Comparison of ENCODE assay signal across 21 cellular contexts in the genomic region with DNA sequence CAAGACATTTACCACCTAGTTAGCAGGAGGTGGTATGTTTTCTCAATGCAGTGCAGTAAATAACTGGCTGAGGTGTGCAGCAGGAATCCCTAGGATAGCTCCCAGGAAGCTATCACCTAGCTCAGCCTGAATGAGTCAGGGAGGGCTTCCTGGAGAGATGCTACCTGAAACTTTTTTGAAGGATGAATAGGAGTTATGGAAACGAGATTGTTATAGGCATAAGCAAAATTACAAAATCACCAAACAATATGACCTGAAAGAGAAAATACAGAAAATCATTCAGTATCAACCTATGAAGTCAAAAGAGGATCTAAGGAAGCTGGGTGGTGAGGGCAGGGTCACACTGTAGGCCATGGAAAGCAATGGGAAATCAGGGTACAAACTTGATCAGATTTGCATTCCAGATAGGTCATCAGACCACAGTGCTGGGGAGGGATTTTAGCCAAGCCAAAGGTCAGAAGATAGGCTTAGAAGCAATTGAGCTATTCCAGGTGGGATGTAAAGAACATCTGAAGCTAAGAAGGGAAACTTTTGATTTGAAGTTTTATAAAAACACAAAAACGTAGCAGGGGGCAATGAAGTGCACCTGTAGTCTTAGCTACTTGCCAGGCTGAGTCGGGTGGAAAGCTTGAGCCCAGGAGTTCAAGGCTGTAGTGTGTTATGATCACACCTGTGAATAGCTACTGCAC. TPM values are rescaled to one million over a fixed set of nuclear protein-coding genes. Genes with fewer than 3 reads are reported as not detected.
DNase-seq lines count a peak whose midpoint lies in the region; ATAC-seq and TF ChIP-seq lines count a peak whose summit lies in the region.
"Had no signal": no experiment of that assay in that cellular context is flagged by ENCODE, and none has a peak within 500 bp of the region (broad histone marks: within the 10 kb centered on the region; RNA-seq: fewer than 3 reads in every experiment).

No MANE protein-coding gene starts in this region.

- H3K27ac ChIP-seq in RWPE2 (ENCODE audit: poor library complexity, severe bottlenecking): peak overlapping the region; percentile 98
- peak overlapping the region; percentile 99 for H3K27ac ChIP-seq in epithelial cell of prostate
- H3K27ac ChIP-seq in right lobe of liver: no peak overlapping the region
- H3K27ac ChIP-seq: Peyer's patch had no signal

- no peaks in the 10 kb centered on the region for H3K27me3 Mint-ChIP-seq in Caco-2 (ENCODE audit: insufficient read depth, unreplicated experiment)

- H3K36me3 ChIP-seq in Caco-2 (ENCODE audit: control insufficient read depth, insufficient read depth, low read length): no peaks in the 10 kb centered on the region; the same call in 1 of the 2 replicates
- H3K36me3 ChIP-seq in RWPE2 (ENCODE audit: low read depth): peaks cover 49% of the 10 kb centered on the region
- no peaks in the 10 kb centered on the region for H3K36me3 ChIP-seq in right lobe of liver
- H3K36me3 ChIP-seq: Peyer's patch had no signal

- H3K4me1 Mint-ChIP-seq in Caco-2 (ENCODE audit: low read depth, unreplicated experiment): peaks cover 27% of the 10 kb centered on the region
- H3K4me1 Mint-ChIP-seq: IgD-negative memory B cell had no signal

- no TSS peak for BruUV-seq in Caco-2 (replicated peaks; lab: Mats Ljungman, UMichigan)

- DNase-seq in Caco-2 (no peak), RWPE2 (ENCODE audit: low spot score) (no peak), epithelial cell of prostate (ENCODE audit: low read depth, low spot score) (no peak), kidney tubule cell (ENCODE audit: low spot score) (peak; percentile 33), activated T-cell treated with anti-CD3 and anti-CD28 coated beads for 4 hours (no peak), retina (no peak), right lobe of liver (no peak)
- DNase-seq: CD4-positive, alpha-beta T cell; DMS53; HFFc6; Kasumi-1; NCI-H1092 treated with DMSO at 0.1 percent for 48 hours; NCI-H146; NCI-H2029 treated with DMSO at 0.1 percent for 48 hours; NCI-H446 treated with DMSO at 0.1 percent for 48 hours; NCI-H69; Peyer's patch had no signal

- intact Hi-C loops in Caco-2 (cut with micrococcal nuclease; ENCODE audit: unreplicated experiment): loop anchor here (1.0 kb wide), 1 partner anchor 76 kb away; no protein-coding TSS in a partner anchor
- intact Hi-C loops in right lobe of liver (cut with DNase I): no loop called here

- H3K4me3 ChIP-seq in Caco-2 (ENCODE audit: low read depth, low read length): no peak overlapping the region
- H3K4me3 ChIP-seq in RWPE2 (ENCODE audit: severe bottlenecking): no peak overlapping the region
- no peak overlapping the region for H3K4me3 ChIP-seq in right lobe of liver
- H3K4me3 ChIP-seq: Peyer's patch had no signal

- H3K27me3 ChIP-seq in Caco-2 (replicated peaks; ENCODE audit: control insufficient read depth, insufficient read depth, low read length) (no peaks in the 10 kb centered on the region), RWPE2 (ENCODE audit: insufficient read depth, poor library complexity, severe bottlenecking) (no peaks in the 10 kb centered on the region), right lobe of liver (peaks cover 0 to 4% of the 10 kb centered on the region in 2 donors)
- H3K27me3 ChIP-seq: Peyer's patch had no signal

- POLR2A ChIA-PET in Caco-2 (lab: Charles Lee): interaction anchor here (1.3 to 1.5 kb wide), 2 partner anchors 11 to 75 kb away, joined by 4 to 5 read pairs; a partner anchor contains a TSS

- CTCF ChIA-PET in Caco-2 (lab: Charles Lee): interaction anchor here (1.4 to 2.6 kb wide), 3 partner anchors 167 to 219 kb away, joined by 5 to 7 read pairs (median 6); no protein-coding TSS in a partner anchor

- no peak for TF ChIP-seq CTCF in Caco-2 (IDR thresholded peaks at IDR 0.05; ENCODE audit: insufficient read depth in 1 of 2, low read depth in 1 of 2, low read length in 1 of 2, severe bottlenecking in 1 of 2, unreplicated experiment in 1 of 2)
- no peak for TF ChIP-seq CTCF in RWPE2 (IDR thresholded peaks at IDR 0.05; ENCODE audit: poor library complexity, severe bottlenecking)
- no peak for TF ChIP-seq CTCF in right lobe of liver (IDR thresholded peaks at IDR 0.05)

- H3K9me3 ChIP-seq in Caco-2 (peaks cover 7% of the 10 kb centered on the region), RWPE2 (ENCODE audit: severe bottlenecking) (no peaks in the 10 kb centered on the region), right lobe of liver (no peaks in the 10 kb centered on the region)
- H3K9me3 ChIP-seq: Peyer's patch had no signal

- peak overlapping the region; percentile 77 for H3K27ac Mint-ChIP-seq in Caco-2 (ENCODE audit: unreplicated experiment)
- H3K27ac Mint-ChIP-seq: CD4-positive, alpha-beta T cell; HFFc6; IgD-negative memory B cell had no signal

- peaks cover 12% of the 10 kb centered on the region for H3K9me3 Mint-ChIP-seq in Caco-2 (ENCODE audit: unreplicated experiment)

- WGBS in right lobe of liver (ENCODE audit: insufficient coverage, low coverage, low lambda C conversion rate, missing lambda C conversion rate): 41% methylated on average over 3 of the region's 3 CpGs

- TF ChIP-seq POLR2A in right lobe of liver (IDR thresholded peaks at IDR 0.05): no peak

- H3K4me3 Mint-ChIP-seq in Caco-2 (ENCODE audit: unreplicated experiment): peak overlapping the region; percentile 4
- H3K4me3 Mint-ChIP-seq: CD4-positive, alpha-beta T cell; HFFc6; IgD-negative memory B cell had no signal

- peaks cover 16% of the 10 kb centered on the region; the same call in 1 of the 2 replicates for H3K4me1 ChIP-seq in Caco-2
- peaks cover 18% of the 10 kb centered on the region for H3K4me1 ChIP-seq in RWPE2 (ENCODE audit: insufficient read depth, poor library complexity, severe bottlenecking)
- H3K4me1 ChIP-seq in right lobe of liver: no peaks in the 10 kb centered on the region
- H3K4me1 ChIP-seq: Peyer's patch had no signal

- ATAC-seq in RWPE2 (ENCODE audit: low read depth) (peak; percentile 71), HG03520 (IDR thresholded peaks at IDR 0.05; ENCODE audit: unreplicated experiment) (no peak), right lobe of liver (no peak)
- ATAC-seq: Right ventricle myocardium inferior had no signal

- peaks cover 75% of the 10 kb centered on the region for H3K36me3 Mint-ChIP-seq in Caco-2 (ENCODE audit: insufficient read depth, unreplicated experiment)

RNA-seq across cellular contexts. Expression of a gene that starts 11.3 kb away (rescaled TPM):
- total RNA-seq in Caco-2 (2022) (146 and 162 TPM in 2 replicates), right lobe of liver (1 to 10 TPM in 1 of 6 experiments, under 1 TPM in 2, not detected in 3; 0.24 to 2.7 (median 0.39) TPM)
- total RNA-seq: A172 had no signal

Comparison
In these comparisons a context has a peak if more than half of its experiments do, and no peak if none do; other contexts are left out.
1. H3K27ac ChIP-seq: peak in RWPE2 (single experiment) and epithelial cell of prostate (single experiment); none in right lobe of liver (0 of 3).
2. RNA of a gene that starts 11.3 kb away (total RNA-seq): 146 to 162 TPM in Caco-2; 0.24 to 2.7 TPM in right lobe of liver; every median in the first group is over 10 times any median in the second.